In genomic region chr17:5033352-5034015, GRCh38 we compare ENCODE assay signal across 22 cellular contexts. TPM values are rescaled to one million over a fixed set of nuclear protein-coding genes. Genes with fewer than 3 reads are reported as not detected.
"Had no signal": no experiment of that assay in that cellular context is flagged by ENCODE, and none has a peak within 500 bp of the region (broad histone marks: within the 10 kb centered on the region; RNA-seq: fewer than 3 reads in every experiment).

No MANE protein-coding gene starts in this region.

- H3K27ac ChIP-seq: ascending aorta, coronary artery, esophagus muscularis mucosa, gastroesophageal sphincter, heart left ventricle, neutrophil, parathyroid adenoma, sigmoid colon, testis, upper lobe of left lung had no signal

- H3K4me3 ChIP-seq: ascending aorta, coronary artery, esophagus muscularis mucosa, gastroesophageal sphincter, heart left ventricle, sigmoid colon, testis, upper lobe of left lung had no signal

- H3K27ac Mint-ChIP-seq: activated naive CD4-positive, alpha-beta T cell treated with anti-CD3 and anti-CD28 coated beads, Interleukin-2, amount 50 U/mL, for 24 hours; activated T-cell treated with anti-CD3 and anti-CD28 coated beads, Interleukin-2, amount 50 U/mL, for 72 hours; immature natural killer cell; stimulated activated effector memory CD8-positive, alpha-beta T cell treated with anti-CD3 and anti-CD28 coated beads, Interleukin-12 subunit alpha, Interleukin-12 subunit beta, amount 100 ng/mL, for 72 hours had no signal

- DNase-seq: activated gamma-delta T cell; activated T-cell treated with anti-CD3 and anti-CD28 coated beads, Interleukin-2, amount 50 U/mL, for 72 hours; effector CD8-positive, alpha-beta T cell; heart left ventricle; immature natural killer cell; mesenchymal stem cell; naive thymus-derived CD4-positive, alpha-beta T cell; sigmoid colon; stimulated activated CD4-positive, alpha-beta T cell treated with anti-CD3 and anti-CD28 coated beads, Interleukin-4, amount 100 ng/mL, for 24 hours; testis had no signal

- H3K9me3 ChIP-seq: ascending aorta, esophagus muscularis mucosa, gastroesophageal sphincter, heart left ventricle, neutrophil, sigmoid colon, testis, upper lobe of left lung had no signal

- H3K27me3 ChIP-seq: ascending aorta, testis had no signal

- H3K4me1 ChIP-seq: parathyroid adenoma, testis had no signal

- H3K9me3 Mint-ChIP-seq: activated naive CD4-positive, alpha-beta T cell treated with anti-CD3 and anti-CD28 coated beads, Interleukin-2, amount 50 U/mL, for 24 hours; activated T-cell treated with anti-CD3 and anti-CD28 coated beads, Interleukin-2, amount 50 U/mL, for 72 hours; immature natural killer cell; naive thymus-derived CD4-positive, alpha-beta T cell; stimulated activated effector memory CD8-positive, alpha-beta T cell treated with anti-CD3 and anti-CD28 coated beads, Interleukin-12 subunit alpha, Interleukin-12 subunit beta, amount 100 ng/mL, for 72 hours had no signal

- ATAC-seq: activated T-cell treated with anti-CD3 and anti-CD28 coated beads, Interleukin-2, amount 50 U/mL, for 72 hours; gastroesophageal sphincter; naive thymus-derived CD4-positive, alpha-beta T cell; stimulated activated effector memory CD8-positive, alpha-beta T cell treated with anti-CD3 and anti-CD28 coated beads, Interleukin-12 subunit alpha, Interleukin-12 subunit beta, amount 100 ng/mL, for 72 hours had no signal

- H3K36me3 Mint-ChIP-seq: activated naive CD4-positive, alpha-beta T cell treated with anti-CD3 and anti-CD28 coated beads, Interleukin-2, amount 50 U/mL, for 24 hours; immature natural killer cell; naive thymus-derived CD4-positive, alpha-beta T cell; stimulated activated effector memory CD8-positive, alpha-beta T cell treated with anti-CD3 and anti-CD28 coated beads, Interleukin-12 subunit alpha, Interleukin-12 subunit beta, amount 100 ng/mL, for 72 hours had no signal

- H3K27me3 Mint-ChIP-seq: activated naive CD4-positive, alpha-beta T cell treated with anti-CD3 and anti-CD28 coated beads, Interleukin-2, amount 50 U/mL, for 24 hours had no signal

- H3K36me3 ChIP-seq: ascending aorta, esophagus muscularis mucosa, gastroesophageal sphincter, heart left ventricle, neutrophil, sigmoid colon, upper lobe of left lung had no signal

- H3K4me3 Mint-ChIP-seq: activated T-cell treated with anti-CD3 and anti-CD28 coated beads, Interleukin-2, amount 50 U/mL, for 72 hours; immature natural killer cell; stimulated activated effector memory CD8-positive, alpha-beta T cell treated with anti-CD3 and anti-CD28 coated beads, Interleukin-12 subunit alpha, Interleukin-12 subunit beta, amount 100 ng/mL, for 72 hours had no signal

RNA-seq across cellular contexts. Expression of gene SLC52A1, which starts 1.7 kb away (rescaled TPM):
- total RNA-seq: ascending aorta, endothelial cell of umbilical vein, esophagus muscularis mucosa, gastroesophageal sphincter, mucosa of gallbladder, sigmoid colon had no signal
- polyA plus RNA-seq: adipose tissue, heart left ventricle, immature natural killer cell had no signal

RNA-seq across cellular contexts. Expression of gene INCA1, which starts 36.2 kb away (rescaled TPM):
- total RNA-seq: ascending aorta had no signal
- polyA plus RNA-seq: naive thymus-derived CD4-positive, alpha-beta T cell had no signal
